ENCODE assay signal across 1 cellular context in the genomic region with DNA sequence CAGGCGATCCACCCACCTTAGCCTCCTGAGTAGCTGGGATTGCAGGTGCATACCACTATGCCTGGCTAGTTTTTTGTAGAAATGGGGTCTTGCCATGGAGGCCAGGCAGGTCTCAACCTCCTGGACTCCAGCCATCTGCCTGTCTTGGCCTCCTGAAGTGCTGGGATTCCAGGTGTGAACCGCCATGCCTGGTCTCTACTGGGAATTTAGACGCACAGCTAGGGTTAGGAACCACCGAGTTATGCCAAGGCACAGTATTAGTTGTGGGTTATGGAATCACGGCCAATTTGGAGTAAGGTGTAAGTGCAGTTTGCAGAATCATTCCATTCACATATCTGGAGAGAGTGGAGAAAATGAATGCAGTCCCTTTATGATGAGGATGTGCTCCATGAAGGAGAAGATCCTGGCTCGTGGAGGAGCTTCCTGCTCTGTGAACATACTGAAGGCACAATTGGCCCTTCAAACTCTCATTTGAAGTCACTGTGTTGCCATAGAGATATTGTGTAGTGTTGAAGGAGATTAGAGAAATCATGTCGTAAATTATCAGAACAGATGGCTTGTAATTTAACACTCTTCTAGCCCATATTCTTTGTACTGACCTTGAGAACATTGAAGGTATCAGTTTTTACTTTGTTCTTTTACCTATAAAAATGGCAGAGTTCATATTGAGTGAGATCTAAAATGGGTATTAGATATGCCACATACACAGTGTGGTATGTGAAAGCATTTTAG.
TF ChIP-seq lines count a peak whose summit lies in the region.

No MANE protein-coding gene starts in this region.

TF ChIP-seq in IMR-90, 13 proteins besides CTCF, POLR2A, EP300 and RAD21 (continued from another document):
- TF ChIP-seq, protein P1, sequence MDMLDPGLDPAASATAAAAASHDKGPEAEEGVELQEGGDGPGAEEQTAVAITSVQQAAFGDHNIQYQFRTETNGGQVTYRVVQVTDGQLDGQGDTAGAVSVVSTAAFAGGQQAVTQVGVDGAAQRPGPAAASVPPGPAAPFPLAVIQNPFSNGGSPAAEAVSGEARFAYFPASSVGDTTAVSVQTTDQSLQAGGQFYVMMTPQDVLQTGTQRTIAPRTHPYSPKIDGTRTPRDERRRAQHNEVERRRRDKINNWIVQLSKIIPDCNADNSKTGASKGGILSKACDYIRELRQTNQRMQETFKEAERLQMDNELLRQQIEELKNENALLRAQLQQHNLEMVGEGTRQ (IDR thresholded peaks at IDR 0.05; ENCODE audit: low read depth, low read length) = no peak
- TF ChIP-seq CHD1 (IDR thresholded peaks at IDR 0.05; ENCODE audit: low read depth, low read length) (no peak), FOS (IDR thresholded peaks at IDR 0.05; ENCODE audit: low read depth, low read length) (no peak), NFE2L2 (IDR thresholded peaks at IDR 0.05; ENCODE audit: low read depth, low read length) (no peak), MAFK (IDR thresholded peaks at IDR 0.05; ENCODE audit: low read depth, low read length) (no peak), RFX5 (IDR thresholded peaks at IDR 0.05; ENCODE audit: low read depth, low read length) (no peak), CEBPB (IDR thresholded peaks at IDR 0.05; ENCODE audit: low read depth, low read length) (no peak), MXI1 (IDR thresholded peaks at IDR 0.05; ENCODE audit: borderline replicate concordance, low read depth, low read length) (no peak), BHLHE40 (IDR thresholded peaks at IDR 0.05; ENCODE audit: low read depth, low read length) (no peak), MAZ (IDR thresholded peaks at IDR 0.05; ENCODE audit: borderline replicate concordance, low read depth, low read length) (no peak)
